8 cellular contexts compared by ENCODE assay signal in the genomic region with DNA sequence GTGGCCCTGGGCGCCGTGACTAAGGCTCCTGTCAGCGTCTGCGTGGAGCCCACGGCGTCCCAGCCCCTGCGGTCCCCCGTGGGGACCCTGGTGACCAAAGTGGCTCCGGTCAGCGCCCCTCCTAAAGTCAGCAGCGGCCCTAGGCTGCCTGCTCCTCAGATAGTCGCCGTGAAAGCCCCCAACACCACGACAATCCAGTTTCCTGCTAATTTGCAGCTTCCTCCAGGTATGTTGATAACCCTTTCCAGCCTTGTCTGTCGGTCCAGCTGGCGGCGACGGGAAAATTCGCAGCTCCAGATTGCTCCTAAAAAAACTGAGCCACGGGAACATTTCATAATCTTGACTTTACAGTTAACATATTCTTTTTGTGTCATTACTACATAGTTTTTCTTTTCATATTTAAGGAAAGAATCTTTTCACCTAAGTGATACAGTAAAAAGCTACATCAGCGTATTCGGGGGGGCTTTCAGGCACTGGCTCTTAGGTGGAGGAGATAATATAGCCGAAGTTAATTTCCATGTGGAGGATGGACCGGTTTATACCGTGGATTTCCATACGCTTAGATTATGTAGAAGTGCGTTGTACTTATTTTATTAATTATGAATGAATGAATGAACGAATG. TPM values are rescaled to one million over a fixed set of nuclear protein-coding genes. Genes with fewer than 3 reads are reported as not detected.
DNase-seq lines count a peak whose midpoint lies in the region; ATAC-seq and TF ChIP-seq lines count a peak whose summit lies in the region.

No MANE protein-coding gene starts in this region.

- H3K36me3 ChIP-seq in sigmoid colon: no peaks in the 10 kb centered on the region

- intact Hi-C loops in sigmoid colon (cut with DNase I): no loop called here

- no peak for DNase-seq in AG09309 (ENCODE audit: low read depth)
- peak; percentile 16 for DNase-seq in SK-N-DZ (ENCODE audit: low spot score)
- peak; percentile 15 for DNase-seq in fibroblast of the aortic adventitia (ENCODE audit: low read depth)
- DNase-seq in sigmoid colon: peak; percentile 62
- DNase-seq in NCI-H345 treated with DMSO at 0.1 percent for 48 hours (lab: John Stamatoyannopoulos, UW; ENCODE audit: unreplicated experiment): no peak
- DNase-seq in pons (ENCODE audit: low spot score): no peak

- TF ChIP-seq POLR2A in sigmoid colon (IDR thresholded peaks at IDR 0.05): no peak

- TF ChIP-seq CTCF in AG09309 (IDR thresholded peaks at IDR 0.05; ENCODE audit: control insufficient read depth, insufficient read depth, low read depth, low read length, missing control alignments) (no peak), fibroblast of the aortic adventitia (IDR thresholded peaks at IDR 0.05; ENCODE audit: insufficient read depth, low read length) (no peak), sigmoid colon (IDR thresholded peaks at IDR 0.05) (no peak)

- H3K4me1 ChIP-seq in sigmoid colon: peaks cover 0 to 28% (median 18%) of the 10 kb centered on the region in 4 donors

- H3K27me3 ChIP-seq in sigmoid colon: no peaks in the 10 kb centered on the region

- no peak for TF ChIP-seq EP300 in sigmoid colon (IDR thresholded peaks at IDR 0.05)

- H3K9me3 ChIP-seq in sigmoid colon: no peaks in the 10 kb centered on the region

- ATAC-seq in GM21447 (IDR thresholded peaks at IDR 0.05; ENCODE audit: unreplicated experiment) (peak; percentile 11), GM21528 (IDR thresholded peaks at IDR 0.05; ENCODE audit: low FRiP score, unreplicated experiment) (no peak)

- 8 to 15% methylated on average over 28 of the region's 28 CpGs for WGBS in sigmoid colon, 2 donors

- peak overlapping the region; percentile 77 to 86 (median 83) for H3K27ac ChIP-seq in sigmoid colon

- H3K4me3 ChIP-seq in AG09309 (ENCODE audit: control insufficient read depth, low read depth, low read length) (peak overlapping the region; percentile 75), fibroblast of the aortic adventitia (ENCODE audit: low read depth, low read length) (peak overlapping the region; percentile 86), sigmoid colon (peak overlapping the region; percentile 71 to 99 (median 88))

RNA-seq across cellular contexts. Expression of gene TAF4B, which starts 0.9 kb away (rescaled TPM):
- polyA plus RNA-seq in SK-N-DZ (2014; cell fraction: cytosol; rRNA removed): 12.7 and 15.4 TPM in 2 replicates
- 12.8 and 13.1 TPM in 2 replicates for polyA plus RNA-seq in SK-N-DZ (2014; cell fraction: nucleus; rRNA removed)
- total RNA-seq in fibroblast of the aortic adventitia (ENCODE audit: low replicate concordance) (3.6 and 17.1 TPM in 2 replicates), sigmoid colon (10 to 100 TPM in 1 of 4 donors, 1 to 10 TPM in 3; 6.4 to 10.9 (median 8.6) TPM)
- polyA plus RNA-seq in sigmoid colon: 1 to 10 TPM in 2 of 3 donors, under 1 TPM in 1; 0.46 to 4.7 (median 1.2) TPM

Comparison
In these comparisons a context has a peak if more than half of its experiments do, and no peak if none do; other contexts are left out.
1. DNase-seq: peak in SK-N-DZ (single experiment), fibroblast of the aortic adventitia (single experiment) and sigmoid colon (single experiment); none in AG09309 (single experiment), NCI-H345 treated with DMSO at 0.1 percent for 48 hours (single experiment) and pons (single experiment).
2. Peak in every context shown above with its lines, with median percentiles within 50 percentile points of each other: H3K4me3 ChIP-seq.